ENCODE assay signal across 32 cellular contexts in genomic region chr11:125393331-125393730, GRCh38.
DNase-seq lines count a peak whose midpoint lies in the region; ATAC-seq, FAIRE-seq and TF ChIP-seq lines count a peak whose summit lies in the region.
"Had no signal": no experiment of that assay in that cellular context is flagged by ENCODE, and none has a peak within 500 bp of the region (broad histone marks: within the 10 kb centered on the region; RNA-seq: fewer than 3 reads in every experiment).

No MANE protein-coding gene starts in this region.

- H2AFZ ChIP-seq in OCI-LY3 (ENCODE audit: low read depth, low read length), result no peak overlapping the region
- H2AFZ ChIP-seq: hepatocyte had no signal

- H3K79me2 ChIP-seq in OCI-LY3 (ENCODE audit: low read length), result no peaks in the 10 kb centered on the region
- H3K79me2 ChIP-seq: hepatocyte had no signal

- H3K27ac ChIP-seq in C4-2B, result no peak overlapping the region
- no peak overlapping the region for H3K27ac ChIP-seq in OCI-LY3 (ENCODE audit: low read length)
- H3K27ac ChIP-seq: ascending aorta, gastrocnemius medialis, hepatocyte, SK-N-MC, upper lobe of left lung had no signal

- H3K9me3 ChIP-seq in OCI-LY3 (ENCODE audit: insufficient read depth, low read length), result no peaks in the 10 kb centered on the region
- H3K9me3 ChIP-seq: ascending aorta, gastrocnemius medialis, upper lobe of left lung had no signal

- ATAC-seq in activated CD4-positive, CD25-positive, alpha-beta regulatory T cell treated with anti-CD3 and anti-CD28 coated beads, Interleukin-2, amount 50 U/mL, for 24 hours, result no peak
- ATAC-seq in HG02973 (IDR thresholded peaks at IDR 0.05; ENCODE audit: unreplicated experiment) (no peak), HG03095 (IDR thresholded peaks at IDR 0.05; ENCODE audit: unreplicated experiment) (no peak), omental fat pad (ENCODE audit: low FRiP score) (no peak)
- ATAC-seq: gastrocnemius medialis; sciatic nerve; stimulated activated effector memory CD8-positive, alpha-beta T cell treated with anti-CD3 and anti-CD28 coated beads, Interleukin-12 subunit alpha, Interleukin-12 subunit beta, amount 100 ng/mL, for 72 hours had no signal

- no peak overlapping the region for H3K9ac ChIP-seq in OCI-LY3 (ENCODE audit: low read length)

- H3K4me3 ChIP-seq in OCI-LY3 (ENCODE audit: low read length) (no peak overlapping the region), bronchial epithelial cell (ENCODE audit: low read depth, low read length) (no peak overlapping the region)
- H3K4me3 ChIP-seq: ascending aorta, gastrocnemius medialis, hepatocyte, SK-N-MC, upper lobe of left lung had no signal

- peaks cover 68% of the 10 kb centered on the region for H3K27me3 ChIP-seq in OCI-LY3 (ENCODE audit: low read depth, low read length)
- H3K27me3 ChIP-seq in bronchial epithelial cell (ENCODE audit: control insufficient read depth, insufficient read depth, low read length), result no peaks in the 10 kb centered on the region
- H3K27me3 ChIP-seq: ascending aorta, gastrocnemius medialis, hepatocyte, upper lobe of left lung had no signal

- peaks cover 3% of the 10 kb centered on the region for H3K4me1 ChIP-seq in OCI-LY3 (ENCODE audit: low read length)
- H3K4me1 ChIP-seq: gastrocnemius medialis had no signal

- H3K4me2 ChIP-seq in OCI-LY3 (ENCODE audit: low read length), result no peak overlapping the region
- H3K4me2 ChIP-seq: hepatocyte had no signal

- H3K36me3 ChIP-seq in OCI-LY3 (replicated peaks; ENCODE audit: low read depth, low read length) (no peaks in the 10 kb centered on the region), bronchial epithelial cell (ENCODE audit: control insufficient read depth, insufficient read depth, low read length) (no peaks in the 10 kb centered on the region)
- H3K36me3 ChIP-seq: gastrocnemius medialis, upper lobe of left lung had no signal

- TF ChIP-seq CTCF in C4-2B (conservative IDR thresholded peaks at IDR 0.05) (peak; percentile 18; the same call in 1 of the 2 replicates), GM12874 (IDR thresholded peaks at IDR 0.05; ENCODE audit: insufficient read depth, low read depth, low read length) (peak; percentile 10; the same call in 1 of the 2 replicates), OCI-LY3 (IDR thresholded peaks at IDR 0.05; ENCODE audit: low read depth, low read length) (peak; percentile 17), bronchial epithelial cell (IDR thresholded peaks at IDR 0.05; ENCODE audit: insufficient read depth, low read length, severe bottlenecking) (no peak), omental fat pad (IDR thresholded peaks at IDR 0.05) (no peak)

- no peaks in the 10 kb centered on the region for H4K20me1 ChIP-seq in OCI-LY3 (ENCODE audit: insufficient read depth, low read length)

- peak; percentile 23 for FAIRE-seq in bronchial epithelial cell (lab: Jason Lieb, UNC)
- FAIRE-seq: endometrium, HTR-8/SVneo, RCC 7860 had no signal

- DNase-seq in bronchial epithelial cell (ENCODE audit: low read depth) (no peak), omental fat pad (ENCODE audit: low spot score) (no peak)
- DNase-seq: activated CD4-positive, alpha-beta T cell treated with anti-CD3 and anti-CD28 coated beads for 4 hours; activated CD8-positive, alpha-beta memory T cell treated with anti-CD3 and anti-CD28 coated beads for 24 hours; activated effector memory CD4-positive, alpha-beta T cell treated with Interleukin-2 at 50 U/mL for 16 hours; activated naive CD8-positive, alpha-beta T cell treated with anti-CD3 and anti-CD28 coated beads, Interleukin-2, amount 10 ng/mL, durations not matched to agents 7 days and 5 days; central memory CD4-positive, alpha-beta T cell; dermis blood vessel endothelial cell; gastrocnemius medialis; GF-D8; Kasumi-1; NCI-H1694 treated with DMSO at 0.1 percent for 48 hours; NCI-H2171; NCI-H510A treated with DMSO at 0.1 percent for 48 hours; NK-92 treated with Interleukin-12 subunit alpha and Interleukin-12 subunit beta, amount 100 ng/mL, for 24 hours; stimulated activated CD4-positive, alpha-beta T cell treated with anti-CD3 and anti-CD28 coated beads, Interleukin-4, amount 100 ng/mL, for 24 hours; substantia nigra; upper lobe of left lung had no signal

Comparison
In these comparisons a context has a peak if more than half of its experiments do, and no peak if none do; other contexts are left out.
1. CTCF ChIP-seq: peak in C4-2B (single experiment), GM12874 (single experiment) and OCI-LY3 (single experiment); none in bronchial epithelial cell (single experiment) and omental fat pad (0 of 3).